ENCODE assay signal across 11 cellular contexts in genomic region chr3:194928831-194929594, GRCh38.
A peak's percentile ranks its signal among the peaks of the same experiment; 100 is the strongest.
DNase-seq lines count a peak whose midpoint lies in the region; ATAC-seq and TF ChIP-seq lines count a peak whose summit lies in the region.
"Had no signal": no experiment of that assay in that cellular context is flagged by ENCODE, and none has a peak within 500 bp of the region (broad histone marks: within the 10 kb centered on the region; RNA-seq: fewer than 3 reads in every experiment).

No MANE protein-coding gene starts in this region.

- H3K27ac ChIP-seq in endodermal cell (ENCODE audit: low read depth, low read length) (no peak overlapping the region), lung (ENCODE audit: low read depth in 1 of 2, low read length in 1 of 2) (peak overlapping the region in 1 of 2 donors; percentile 42), upper lobe of left lung (peak overlapping the region in 2 of 4 donors; percentile 16 to 37)

- H3K27me3 Mint-ChIP-seq in endodermal cell (ENCODE audit: insufficient read depth): peaks cover 10% of the 10 kb centered on the region
- H3K27me3 Mint-ChIP-seq in immature natural killer cell (ENCODE audit: low read depth in 3 of 3): peaks cover 4 to 11% (median 4%) of the 10 kb centered on the region in 3 donors

- H3K27ac Mint-ChIP-seq in endodermal cell (no peak overlapping the region), immature natural killer cell (no peak overlapping the region)
- H3K27ac Mint-ChIP-seq: CD8-positive, alpha-beta memory T cell; T-helper 2 cell treated with Interferon-gamma antibody and Interleukin-4, amounts not matched to agents 5 μg/mL and 100 μg/mL, for 36 hours had no signal

- no peak for TF ChIP-seq EP300 in upper lobe of left lung (IDR thresholded peaks at IDR 0.05)

- peak; percentile 93 for TF ChIP-seq CTCF in endodermal cell (conservative IDR thresholded peaks at IDR 0.05)
- TF ChIP-seq CTCF in lung (IDR thresholded peaks at IDR 0.05; ENCODE audit: control extremely low read depth, extremely low read depth): no peak
- TF ChIP-seq CTCF in upper lobe of left lung (IDR thresholded peaks at IDR 0.05): peak in 4 of 6 experiments; percentile 29 to 92 (median 63)

- H3K27me3 ChIP-seq in endodermal cell (ENCODE audit: control insufficient read depth, insufficient read depth, low read length, poor library complexity, severe bottlenecking): no peaks in the 10 kb centered on the region
- H3K27me3 ChIP-seq in lung (ENCODE audit: control insufficient read depth, insufficient read depth): no peaks in the 10 kb centered on the region
- H3K27me3 ChIP-seq in upper lobe of left lung: no peaks in the 10 kb centered on the region

- H3K9me3 Mint-ChIP-seq in endodermal cell (peaks cover 19% of the 10 kb centered on the region), immature natural killer cell (peaks cover 0 to 3% (median 0%) of the 10 kb centered on the region in 6 donors)
- H3K9me3 Mint-ChIP-seq: T-helper 2 cell treated with Interferon-gamma antibody and Interleukin-4, amounts not matched to agents 5 μg/mL and 100 μg/mL, for 36 hours had no signal

- peak; percentile 40 for ATAC-seq in Right ventricle myocardium superior (ENCODE audit: poor library complexity)
- ATAC-seq in lung (ENCODE audit: insufficient read depth, low FRiP score): no peak
- ATAC-seq in upper lobe of left lung (ENCODE audit: low FRiP score in 2 of 2): peak; percentile 27 to 71

- no peak overlapping the region for H3K9ac ChIP-seq in endodermal cell (ENCODE audit: extremely low read depth, low read length, poor library complexity, severe bottlenecking)

- H3K36me3 Mint-ChIP-seq in endodermal cell (ENCODE audit: low read depth) (peaks cover 3% of the 10 kb centered on the region), immature natural killer cell (no peaks in the 10 kb centered on the region)
- H3K36me3 Mint-ChIP-seq: CD8-positive, alpha-beta memory T cell had no signal

- H3K4me1 Mint-ChIP-seq in endodermal cell: peaks cover 5% of the 10 kb centered on the region
- H3K4me1 Mint-ChIP-seq in immature natural killer cell: no peaks in the 10 kb centered on the region
- H3K4me1 Mint-ChIP-seq: CD8-positive, alpha-beta memory T cell had no signal

- H3K4me1 ChIP-seq in endodermal cell (ENCODE audit: control insufficient read depth, insufficient read depth, low read length) (no peaks in the 10 kb centered on the region), lung (ENCODE audit: control insufficient read depth in 2 of 2, insufficient read depth in 2 of 2, low read length in 2 of 2) (peaks cover 18 to 19% of the 10 kb centered on the region in 2 donors), upper lobe of left lung (peaks cover 17 to 32% (median 25%) of the 10 kb centered on the region in 4 donors)

- H3K9me3 ChIP-seq in endodermal cell (ENCODE audit: control insufficient read depth, low read length) (peaks cover 7% of the 10 kb centered on the region), lung (ENCODE audit: control insufficient read depth in 2 of 2, insufficient read depth in 1 of 2, low read length in 1 of 2) (peaks cover 0 to 1% of the 10 kb centered on the region in 2 donors), upper lobe of left lung (no peaks in the 10 kb centered on the region)

- DNase-seq in Right ventricle myocardium superior (peak; percentile 50), cardiac septum (ENCODE audit: low spot score) (no peak), endodermal cell (peak; percentile 93), lung (ENCODE audit: low spot score) (peak; percentile 29), upper lobe of left lung (no peak), immature natural killer cell (no peak), GF-D8 (lab: John Stamatoyannopoulos, UW) (no peak), NCI-H69 (lab: John Stamatoyannopoulos, UW) (no peak)
- DNase-seq: CD8-positive, alpha-beta memory T cell; stimulated activated CD4-positive, alpha-beta T cell treated with anti-CD3 and anti-CD28 coated beads, Interleukin-2, amount 100 ng/mL, for 48 hours had no signal

- H3K4me3 Mint-ChIP-seq in endodermal cell (no peak overlapping the region), immature natural killer cell (no peak overlapping the region)
- H3K4me3 Mint-ChIP-seq: CD8-positive, alpha-beta memory T cell; T-helper 2 cell treated with Interferon-gamma antibody and Interleukin-4, amounts not matched to agents 5 μg/mL and 100 μg/mL, for 36 hours had no signal

- H3K36me3 ChIP-seq in endodermal cell (ENCODE audit: control insufficient read depth, insufficient read depth, low read length) (no peaks in the 10 kb centered on the region), lung (ENCODE audit: control insufficient read depth in 2 of 2, insufficient read depth in 2 of 2, low read length in 2 of 2) (no peaks in the 10 kb centered on the region), upper lobe of left lung (no peaks in the 10 kb centered on the region)

- WGBS in endodermal cell (ENCODE audit: insufficient coverage in 1 of 2, insufficient read length in 1 of 2), 2 experiments: 91 to 96% methylated on average over 27 to 31 of the region's 31 CpGs
- WGBS in lung, 2 donors: 68 to 79% methylated on average over 31 of the region's 31 CpGs
- 69 to 75% methylated on average over 23 to 31 of the region's 31 CpGs for WGBS in upper lobe of left lung, 2 donors

- intact Hi-C loops in Right ventricle myocardium superior (cut with DNase I): no loop called here
- intact Hi-C loops in cardiac septum (cut with DNase I): loop anchor here (2.0 kb wide), 1 partner anchor 242 kb away; no protein-coding TSS in a partner anchor

- no peak for TF ChIP-seq POLR2A in upper lobe of left lung (IDR thresholded peaks at IDR 0.05)

- no peak overlapping the region for H3K4me3 ChIP-seq in endodermal cell (ENCODE audit: low read length)
- H3K4me3 ChIP-seq in lung: no peak overlapping the region
- H3K4me3 ChIP-seq in upper lobe of left lung: no peak overlapping the region

Comparison
In these comparisons a context has a peak if more than half of its experiments do, and no peak if none do; other contexts are left out.
1. DNase-seq: peak in Right ventricle myocardium superior (single experiment), endodermal cell (single experiment) and lung (single experiment); none in cardiac septum (single experiment), upper lobe of left lung (0 of 2), immature natural killer cell (0 of 3), GF-D8 (single experiment) and NCI-H69 (single experiment).